ENCODE assay signal across 8 cellular contexts in the genomic region with DNA sequence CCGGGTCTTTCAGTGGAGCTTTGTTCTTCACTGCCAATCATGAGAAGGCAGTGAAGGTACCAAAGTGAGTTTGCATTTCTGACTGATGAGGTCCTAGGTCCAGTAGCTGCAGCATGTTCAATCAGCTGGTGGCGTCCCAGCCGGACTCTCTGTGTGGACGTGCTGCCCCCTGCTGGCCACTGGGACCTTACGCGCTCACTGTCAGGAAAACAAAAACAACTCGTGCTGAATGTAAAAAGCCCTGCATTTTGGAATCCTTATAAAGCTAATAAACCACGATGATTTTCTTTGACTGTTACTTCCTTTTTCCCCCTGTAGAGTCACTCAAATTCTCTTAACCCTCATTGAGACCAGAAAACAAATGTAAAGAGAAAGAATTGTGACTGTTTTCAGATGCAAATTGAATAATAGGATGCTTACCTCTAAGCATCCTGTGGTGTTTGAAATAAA. TPM values are rescaled to one million over a fixed set of nuclear protein-coding genes. Genes with fewer than 3 reads are reported as not detected.
DNase-seq lines count a peak whose midpoint lies in the region; FAIRE-seq and TF ChIP-seq lines count a peak whose summit lies in the region.

No MANE protein-coding gene starts in this region.

- no peak overlapping the region for H3K9ac ChIP-seq in MM.1S (ENCODE audit: low read length)
- no peak overlapping the region for H3K9ac ChIP-seq in SK-N-MC (ENCODE audit: insufficient read length)
- no peak overlapping the region for H3K9ac ChIP-seq in parathyroid adenoma

- no peak for FAIRE-seq in GM18507 (lab: Jason Lieb, UNC)

- H3K36me3 ChIP-seq in MM.1S (replicated peaks; ENCODE audit: insufficient read depth, low read length) (no peaks in the 10 kb centered on the region), SK-N-MC (ENCODE audit: insufficient read depth, low read length) (no peaks in the 10 kb centered on the region), parathyroid adenoma (ENCODE audit: control insufficient read depth, insufficient read depth, low read length) (no peaks in the 10 kb centered on the region)

- H3K4me2 ChIP-seq in MM.1S (ENCODE audit: low read depth, low read length) (peak overlapping the region; percentile 9; the same call in 1 of the 2 replicates), parathyroid adenoma (ENCODE audit: low read length) (no peak overlapping the region)

- no peaks in the 10 kb centered on the region for H3K36me3 Mint-ChIP-seq in type B pancreatic cell

- H3K9me3 ChIP-seq in MM.1S (replicated peaks; ENCODE audit: insufficient read depth, low read length) (no peaks in the 10 kb centered on the region), SK-N-MC (ENCODE audit: low read depth, low read length) (no peaks in the 10 kb centered on the region), parathyroid adenoma (ENCODE audit: control insufficient read depth, low read length) (no peaks in the 10 kb centered on the region)

- H3K4me3 Mint-ChIP-seq in type B pancreatic cell, result peak overlapping the region; percentile 78

- peaks cover 15% of the 10 kb centered on the region for H3K27me3 ChIP-seq in MM.1S (replicated peaks; ENCODE audit: insufficient read depth, low read length)
- no peaks in the 10 kb centered on the region for H3K27me3 ChIP-seq in parathyroid adenoma (ENCODE audit: control insufficient read depth, insufficient read depth, low read length)

- H3K4me1 ChIP-seq in MM.1S (ENCODE audit: low read length) (no peaks in the 10 kb centered on the region), parathyroid adenoma (no peaks in the 10 kb centered on the region)

- H3K9me2 ChIP-seq in MM.1S (replicated peaks; ENCODE audit: insufficient read depth, low read length), result no peaks in the 10 kb centered on the region

- no peaks in the 10 kb centered on the region for H3F3A ChIP-seq in MM.1S (ENCODE audit: insufficient read depth, low read length)

- no peaks in the 10 kb centered on the region for H3K79me2 ChIP-seq in MM.1S (ENCODE audit: low read length)
- H3K79me2 ChIP-seq in parathyroid adenoma, result no peaks in the 10 kb centered on the region

- TF ChIP-seq CTCF in MM.1S (IDR thresholded peaks at IDR 0.05; ENCODE audit: low read length) (peak; percentile 94), parathyroid adenoma (IDR thresholded peaks at IDR 0.05) (peak; percentile 96), type B pancreatic cell (conservative IDR thresholded peaks at IDR 0.05) (peak; percentile 98)

- H3K4me3 ChIP-seq in MM.1S (ENCODE audit: low read length), result no peak overlapping the region
- H3K4me3 ChIP-seq in SK-N-MC, result no peak overlapping the region; the same call in 1 of the 2 replicates
- no peak overlapping the region for H3K4me3 ChIP-seq in parathyroid adenoma (ENCODE audit: low read depth, low read length)

- peaks cover 2% of the 10 kb centered on the region for H3K27me3 Mint-ChIP-seq in type B pancreatic cell

- no peaks in the 10 kb centered on the region for H4K20me1 ChIP-seq in MM.1S (ENCODE audit: insufficient read depth, low read length)

- intact Hi-C loops in head of caudate nucleus (cut with DNase I), result no loop called here

- H2AFZ ChIP-seq in MM.1S (ENCODE audit: low read length) (no peak overlapping the region), parathyroid adenoma (peak overlapping the region; percentile 29)

- no peaks in the 10 kb centered on the region for H3K9me3 Mint-ChIP-seq in type B pancreatic cell

- H3K27ac ChIP-seq in MM.1S (ENCODE audit: low read length) (no peak overlapping the region), SK-N-MC (no peak overlapping the region), parathyroid adenoma (no peak overlapping the region)

- peaks cover 16% of the 10 kb centered on the region for H3K4me1 Mint-ChIP-seq in type B pancreatic cell (ENCODE audit: unreplicated experiment)

- H3K27ac Mint-ChIP-seq in type B pancreatic cell, result peak overlapping the region; percentile 86

- DNase-seq in A172 (ENCODE audit: low spot score) (peak; percentile 71), GM18507 (ENCODE audit: extremely low spot score, insufficient read length, low read depth) (peak; percentile 62), MM.1S (peak; percentile 75), SK-N-MC (ENCODE audit: low read depth, low spot score) (peak; percentile 18), head of caudate nucleus (peak; percentile 66 to 95 (median 88)), type B pancreatic cell (ENCODE audit: extremely low spot score, unreplicated experiment) (peak; percentile 92)
- peak; percentile 80 for DNase-seq in activated naive CD4-positive, alpha-beta T cell treated with Interleukin-2 at 50 U/mL for 16 hours

RNA-seq across cellular contexts. Expression of a gene that starts 4.9 kb away (rescaled TPM):
- total RNA-seq in A172 (2014; rRNA removed; shearing (Covaris generic)), result 20.4 and 26.9 TPM in 2 replicates
- 807 and 1,512 TPM in 2 replicates for total RNA-seq in type B pancreatic cell (ENCODE audit: low replicate concordance)

RNA-seq across cellular contexts. Expression of a gene that starts 48.5 kb away (rescaled TPM):
- total RNA-seq in A172 (2014; rRNA removed; shearing (Covaris generic)), result 19.3 and 38.9 TPM in 2 replicates
- total RNA-seq in type B pancreatic cell (ENCODE audit: low replicate concordance), result 23.5 and 25.7 TPM in 2 replicates

Comparison
In these comparisons a context has a peak if more than half of its experiments do, and no peak if none do; other contexts are left out.
1. DNase-seq: peak in every context shown above with its lines; median percentile 92 in type B pancreatic cell; 88 in head of caudate nucleus; 80 in activated naive CD4-positive, alpha-beta T cell treated with Interleukin-2 at 50 U/mL for 16 hours; 75 in MM.1S; 71 in A172; 62 in GM18507; 18 in SK-N-MC.
2. RNA of a gene that starts 4.9 kb away (total RNA-seq): 807 to 1,512 TPM in type B pancreatic cell; 20.4 to 26.9 TPM in A172; every median in the first group is over 10 times any median in the second.
3. Peak in every context shown above with its lines, with median percentiles within 50 percentile points of each other: CTCF ChIP-seq.